Comparison of ENCODE assay signal across 8 cellular contexts in genomic region chr10:33332183-33333031, GRCh38. TPM values are rescaled to one million over a fixed set of nuclear protein-coding genes. Genes with fewer than 3 reads are reported as not detected.
A peak's percentile ranks its signal among the peaks of the same experiment; 100 is the strongest.
DNase-seq lines count a peak whose midpoint lies in the region; ATAC-seq and TF ChIP-seq lines count a peak whose summit lies in the region.

No MANE protein-coding gene starts in this region.

- no peak overlapping the region for H2AFZ ChIP-seq in parathyroid adenoma

- no peaks in the 10 kb centered on the region for H3K79me2 ChIP-seq in parathyroid adenoma

- peak overlapping the region; percentile 13 for H3K4me2 ChIP-seq in parathyroid adenoma (ENCODE audit: low read length)

- H3K36me3 ChIP-seq in BE2C: peaks cover 22% of the 10 kb centered on the region
- no peaks in the 10 kb centered on the region for H3K36me3 ChIP-seq in parathyroid adenoma (ENCODE audit: control insufficient read depth, insufficient read depth, low read length)

- TF ChIP-seq CTCF in BE2C (IDR thresholded peaks at IDR 0.05; ENCODE audit: low read depth, low read length) (no peak), parathyroid adenoma (IDR thresholded peaks at IDR 0.05) (no peak)

- ATAC-seq in HG03159 (IDR thresholded peaks at IDR 0.05; ENCODE audit: unreplicated experiment): no peak

- no peaks in the 10 kb centered on the region for H3K4me1 ChIP-seq in BE2C
- H3K4me1 ChIP-seq in parathyroid adenoma: no peaks in the 10 kb centered on the region

- H3K4me3 ChIP-seq in BE2C (ENCODE audit: low read depth, low read length) (peak overlapping the region; percentile 90), parathyroid adenoma (ENCODE audit: low read depth, low read length) (peak overlapping the region; percentile 60)

- no peaks in the 10 kb centered on the region for H3K27me3 ChIP-seq in BE2C
- H3K27me3 ChIP-seq in parathyroid adenoma (ENCODE audit: control insufficient read depth, insufficient read depth, low read length): no peaks in the 10 kb centered on the region

- H3K9me3 ChIP-seq in BE2C (no peaks in the 10 kb centered on the region), parathyroid adenoma (ENCODE audit: control insufficient read depth, low read length) (no peaks in the 10 kb centered on the region)

- H3K9ac ChIP-seq in parathyroid adenoma: no peak overlapping the region

- peak; percentile 32 for DNase-seq in BE2C
- DNase-seq in SK-N-DZ (ENCODE audit: low spot score): peak; percentile 94
- peak; percentile 78 for DNase-seq in fibroblast of the conjunctiva (ENCODE audit: low read depth)
- DNase-seq in NCI-H2227 treated with DMSO at 0.1 percent for 48 hours (lab: John Stamatoyannopoulos, UW): no peak
- DNase-seq in KG1 (lab: John Stamatoyannopoulos, UW): no peak
- no peak for DNase-seq in cerebellum (ENCODE audit: low spot score)

- H3K27ac ChIP-seq in parathyroid adenoma: no peak overlapping the region

RNA-seq across cellular contexts. Expression of gene NRP1, which starts 2.1 kb away (rescaled TPM):
- 56.6 TPM for polyA plus RNA-seq in BE2C (2012; ENCODE audit: insufficient read depth, insufficient read length, low read depth)
- polyA plus RNA-seq in SK-N-DZ (2014; cell fraction: cytosol; rRNA removed): 32.4 and 36.6 TPM in 2 replicates
- polyA plus RNA-seq in SK-N-DZ (2014; cell fraction: nucleus; rRNA removed): 28.2 and 32.6 TPM in 2 replicates
- 35.0 TPM for total RNA-seq in cerebellum

Comparison
In these comparisons a context has a peak if more than half of its experiments do, and no peak if none do; other contexts are left out.
1. DNase-seq: peak in BE2C (single experiment), SK-N-DZ (single experiment) and fibroblast of the conjunctiva (single experiment); none in NCI-H2227 treated with DMSO at 0.1 percent for 48 hours (single experiment), KG1 (single experiment) and cerebellum (single experiment).